ENCODE assay signal across 8 cellular contexts in genomic region chr22:40651563-40652501, GRCh38. TPM values are rescaled to one million over a fixed set of nuclear protein-coding genes. Genes with fewer than 3 reads are reported as not detected.
DNase-seq lines count a peak whose midpoint lies in the region; ATAC-seq and TF ChIP-seq lines count a peak whose summit lies in the region.

No MANE protein-coding gene starts in this region.

- peaks cover 11% of the 10 kb centered on the region for H3K4me1 Mint-ChIP-seq in activated T-cell treated with anti-CD3 and anti-CD28 coated beads, Interleukin-2, amount 50 U/mL, for 4 hours (ENCODE audit: low read depth)

- peak; percentile 80 for DNase-seq in GM12864 (ENCODE audit: low read depth)
- DNase-seq in KBM-7: peak; percentile 96
- peak; percentile 76 for DNase-seq in activated T-cell treated with anti-CD3 and anti-CD28 coated beads, Interleukin-2, amount 50 U/mL, for 4 hours
- peak; percentile 99 for DNase-seq in epithelial cell of prostate (ENCODE audit: low read depth, low spot score)
- peak; percentile 93 for DNase-seq in mucosa of gallbladder (ENCODE audit: low spot score)
- DNase-seq in stimulated activated CD8-positive, alpha-beta memory T cell treated with anti-CD3 and anti-CD28 coated beads, Interleukin-2, amount 100 ng/mL, for 1 hour (ENCODE audit: low read depth in 2 of 2): peak; percentile 34 to 58

- H3K27ac ChIP-seq in epithelial cell of prostate: peak overlapping the region; percentile 100

- H3K36me3 Mint-ChIP-seq in activated T-cell treated with anti-CD3 and anti-CD28 coated beads, Interleukin-2, amount 50 U/mL, for 4 hours (ENCODE audit: insufficient read depth): no peaks in the 10 kb centered on the region

- no peaks in the 10 kb centered on the region for H3K9me3 Mint-ChIP-seq in activated T-cell treated with anti-CD3 and anti-CD28 coated beads, Interleukin-2, amount 50 U/mL, for 4 hours

- H3K4me3 ChIP-seq in GM12864 (ENCODE audit: low read depth, low read length): peak overlapping the region; percentile 98

- peak; percentile 99 for ATAC-seq in activated T-cell treated with anti-CD3 and anti-CD28 coated beads, Interleukin-2, amount 50 U/mL, for 4 hours
- no peak for ATAC-seq in GM21423 (IDR thresholded peaks at IDR 0.05; ENCODE audit: unreplicated experiment)

- no peak for TF ChIP-seq CTCF in GM12864 (IDR thresholded peaks at IDR 0.05; ENCODE audit: low read depth, low read length, missing control alignments)

- no peaks in the 10 kb centered on the region for H3K27me3 Mint-ChIP-seq in activated T-cell treated with anti-CD3 and anti-CD28 coated beads, Interleukin-2, amount 50 U/mL, for 4 hours (ENCODE audit: low read depth)

- in situ Hi-C loops in KBM-7 (cut with MboI; ENCODE audit: low pct_unique_long_range_greater_than_20kb, low sequenced_read_pairs): no loop called here

- peak overlapping the region; percentile 75 for H3K4me3 Mint-ChIP-seq in activated T-cell treated with anti-CD3 and anti-CD28 coated beads, Interleukin-2, amount 50 U/mL, for 4 hours

TF ChIP-seq in PFSK-1, 5 proteins besides CTCF, POLR2A, EP300 and RAD21:
- TF ChIP-seq REST (IDR thresholded peaks at IDR 0.05; ENCODE audit: insufficient read depth in 1 of 2, low read depth in 2 of 2, low read length in 2 of 2) (no peak), SIN3A (IDR thresholded peaks at IDR 0.05; ENCODE audit: borderline replicate concordance, insufficient read depth, low read length) (0 out of 2 replicates have a peak, but pooled peaks have one; percentile 46), POLR2AphosphoS5 (IDR thresholded peaks at IDR 0.05; ENCODE audit: low read depth, low read length) (peak; percentile 95), FOXP2 (optimal IDR thresholded peaks at IDR 0.05; ENCODE audit: borderline replicate concordance, extremely low read depth, extremely low read length, insufficient read depth) (peak; percentile 82), TAF1 (IDR thresholded peaks at IDR 0.05; ENCODE audit: borderline replicate concordance, insufficient read depth, low read length) (peak; percentile 75)

RNA-seq across cellular contexts. Expression of gene MRTFA, which starts 15.3 kb away (rescaled TPM):
- 25.1 TPM for polyA plus RNA-seq in PFSK-1 (2012; ENCODE audit: insufficient read length, low read depth)
- 10 to 100 TPM; 35.3 to 42.2 (median 38.2) TPM for total RNA-seq in activated T-cell treated with anti-CD3 and anti-CD28 coated beads, Interleukin-2, amount 50 U/mL, for 4 hours
- total RNA-seq in mucosa of gallbladder: 44.1 TPM

RNA-seq across cellular contexts. Expression of gene MCHR1, which starts 27.5 kb away (rescaled TPM):
- polyA plus RNA-seq in PFSK-1 (2012; ENCODE audit: insufficient read length, low read depth): not detected
- not detected for total RNA-seq in activated T-cell treated with anti-CD3 and anti-CD28 coated beads, Interleukin-2, amount 50 U/mL, for 4 hours
- 0.23 TPM for total RNA-seq in mucosa of gallbladder

Comparison
In these comparisons a context has a peak if more than half of its experiments do, and no peak if none do; other contexts are left out.
1. DNase-seq: peak in every context shown above with its lines; median percentile 99 in epithelial cell of prostate; 96 in KBM-7; 93 in mucosa of gallbladder; 80 in GM12864; 76 in activated T-cell treated with anti-CD3 and anti-CD28 coated beads, Interleukin-2, amount 50 U/mL, for 4 hours; 46 in stimulated activated CD8-positive, alpha-beta memory T cell treated with anti-CD3 and anti-CD28 coated beads, Interleukin-2, amount 100 ng/mL, for 1 hour.